In the genomic region with DNA sequence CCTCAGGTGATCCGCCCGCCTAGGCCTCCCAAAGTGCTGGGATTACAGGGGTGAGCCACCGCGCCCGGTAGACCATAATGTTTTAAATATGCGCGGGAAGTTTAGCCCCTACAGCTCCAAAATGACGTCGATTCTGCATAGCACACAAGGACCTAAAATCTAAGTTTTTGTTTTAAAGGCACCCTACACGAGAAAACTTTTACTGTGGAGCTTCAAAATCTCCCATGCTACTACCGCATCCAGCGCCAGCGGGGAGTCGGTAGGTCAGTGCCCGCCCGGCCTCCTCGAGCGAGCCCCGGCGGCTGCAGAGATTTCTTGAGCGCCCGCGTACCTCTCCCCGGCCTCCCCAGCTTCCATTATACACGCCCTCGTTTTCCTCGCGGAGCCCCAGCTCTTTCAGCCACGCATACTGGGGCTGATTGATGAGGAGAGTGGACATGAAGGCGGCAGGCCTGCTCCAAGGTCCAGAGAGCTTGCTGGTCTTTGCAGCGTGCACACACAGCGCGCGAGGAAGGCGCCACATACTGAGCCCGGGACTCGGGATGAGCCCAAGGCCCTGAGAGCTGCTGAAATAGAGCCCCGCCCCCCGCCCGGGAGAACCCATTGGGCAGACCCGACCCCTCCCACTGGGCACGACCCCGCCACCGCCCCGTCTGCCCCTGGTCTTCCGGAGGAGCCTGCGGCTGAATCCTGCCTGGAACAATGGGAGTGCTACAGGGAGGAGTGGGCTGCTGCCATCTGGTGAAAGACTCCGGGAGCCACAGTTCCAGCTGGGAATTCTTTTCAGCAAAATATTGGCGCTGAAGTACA, we compare ENCODE assay signal across 1 cellular context.
TF ChIP-seq lines count a peak whose summit lies in the region.

A gene (minus strand): TSS at position 544 of the 810 bp plus-strand sequence. CDS start 21 bp downstream, at position 523.

TF ChIP-seq in HepG2, 621 proteins besides CTCF, POLR2A, EP300 and RAD21 (continued from another document and continues in another):
- TF ChIP-seq, protein P1, sequence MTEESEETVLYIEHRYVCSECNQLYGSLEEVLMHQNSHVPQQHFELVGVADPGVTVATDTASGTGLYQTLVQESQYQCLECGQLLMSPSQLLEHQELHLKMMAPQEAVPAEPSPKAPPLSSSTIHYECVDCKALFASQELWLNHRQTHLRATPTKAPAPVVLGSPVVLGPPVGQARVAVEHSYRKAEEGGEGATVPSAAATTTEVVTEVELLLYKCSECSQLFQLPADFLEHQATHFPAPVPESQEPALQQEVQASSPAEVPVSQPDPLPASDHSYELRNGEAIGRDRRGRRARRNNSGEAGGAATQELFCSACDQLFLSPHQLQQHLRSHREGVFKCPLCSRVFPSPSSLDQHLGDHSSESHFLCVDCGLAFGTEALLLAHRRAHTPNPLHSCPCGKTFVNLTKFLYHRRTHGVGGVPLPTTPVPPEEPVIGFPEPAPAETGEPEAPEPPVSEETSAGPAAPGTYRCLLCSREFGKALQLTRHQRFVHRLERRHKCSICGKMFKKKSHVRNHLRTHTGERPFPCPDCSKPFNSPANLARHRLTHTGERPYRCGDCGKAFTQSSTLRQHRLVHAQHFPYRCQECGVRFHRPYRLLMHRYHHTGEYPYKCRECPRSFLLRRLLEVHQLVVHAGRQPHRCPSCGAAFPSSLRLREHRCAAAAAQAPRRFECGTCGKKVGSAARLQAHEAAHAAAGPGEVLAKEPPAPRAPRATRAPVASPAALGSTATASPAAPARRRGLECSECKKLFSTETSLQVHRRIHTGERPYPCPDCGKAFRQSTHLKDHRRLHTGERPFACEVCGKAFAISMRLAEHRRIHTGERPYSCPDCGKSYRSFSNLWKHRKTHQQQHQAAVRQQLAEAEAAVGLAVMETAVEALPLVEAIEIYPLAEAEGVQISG (CRISPR knock-in tag; IDR thresholded peaks at IDR 0.05): peak; percentile 97
- TF ChIP-seq ZNF138 (CRISPR knock-in tag; IDR thresholded peaks at IDR 0.05; ENCODE audit: low read depth) (peak; percentile 59; the same call in 1 of the 2 replicates), ZMAT3 (CRISPR knock-in tag; conservative IDR thresholded peaks at IDR 0.05) (no peak; the same call in 1 of the 2 replicates), ZBTB20 (CRISPR knock-in tag; IDR thresholded peaks at IDR 0.05; ENCODE audit: borderline replicate concordance, low read depth) (no peak), GABPA (IDR thresholded peaks at IDR 0.05; ENCODE audit: low read depth, low read length) (peak; percentile 65), GABPA (CRISPR knock-in tag; IDR thresholded peaks at IDR 0.05; ENCODE audit: low read depth) (peak; percentile 91), ARHGAP35 (CRISPR knock-in tag; IDR thresholded peaks at IDR 0.05; ENCODE audit: borderline replicate concordance) (peak; percentile 64; the same call in 1 of the 2 replicates), NR3C1 (CRISPR knock-in tag; IDR thresholded peaks at IDR 0.05) (no peak), ZNF746 (CRISPR knock-in tag; IDR thresholded peaks at IDR 0.05) (peak; percentile 67; the same call in 1 of the 2 replicates), ZMYM2 (CRISPR knock-in tag; IDR thresholded peaks at IDR 0.05) (peak; percentile 81), SOX5 (CRISPR knock-in tag; IDR thresholded peaks at IDR 0.05; ENCODE audit: borderline replicate concordance) (peak; percentile 66), REXO4 (CRISPR knock-in tag; IDR thresholded peaks at IDR 0.05; ENCODE audit: borderline replicate concordance) (no peak), CEBPG (CRISPR knock-in tag; IDR thresholded peaks at IDR 0.05) (peak; percentile 53), ZNF207 (IDR thresholded peaks at IDR 0.05; ENCODE audit: borderline replicate concordance) (no peak), ZFP82 (CRISPR knock-in tag; IDR thresholded peaks at IDR 0.05; ENCODE audit: borderline replicate concordance) (0 out of 2 replicates have a peak, but pooled peaks have one; percentile 6), ZNF274 (CRISPR knock-in tag; IDR thresholded peaks at IDR 0.05) (peak; percentile 58; the same call in 1 of the 2 replicates), ZNF446 (CRISPR knock-in tag; IDR thresholded peaks at IDR 0.05) (0 out of 2 replicates have a peak, but pooled peaks have one; percentile 42), AGO2 (optimal IDR thresholded peaks at IDR 0.05; ENCODE audit: low read depth, low read length) (peak; percentile 24), ZNF670 (CRISPR knock-in tag; IDR thresholded peaks at IDR 0.05; ENCODE audit: borderline replicate concordance) (peak; percentile 42; the same call in 1 of the 2 replicates), FOXC1 (CRISPR knock-in tag; IDR thresholded peaks at IDR 0.05; ENCODE audit: borderline replicate concordance) (0 out of 2 replicates have a peak, but pooled peaks have one; percentile 53), ZBTB38 (CRISPR knock-in tag; IDR thresholded peaks at IDR 0.05) (peak; percentile 62; the same call in 1 of the 2 replicates), SALL1 (CRISPR knock-in tag; IDR thresholded peaks at IDR 0.05) (peak; percentile 70), KDM5B (CRISPR knock-in tag; IDR thresholded peaks at IDR 0.05; ENCODE audit: borderline replicate concordance) (peak; percentile 84; the same call in 1 of the 2 replicates), ZNF607 (CRISPR knock-in tag; IDR thresholded peaks at IDR 0.05; ENCODE audit: borderline replicate concordance) (0 out of 2 replicates have a peak, but pooled peaks have one; percentile 24), JUNB (CRISPR knock-in tag; IDR thresholded peaks at IDR 0.05; ENCODE audit: borderline replicate concordance) (no peak), ZNF264 (CRISPR knock-in tag; IDR thresholded peaks at IDR 0.05) (peak; percentile 67; the same call in 1 of the 2 replicates), ARNT (IDR thresholded peaks at IDR 0.05) (no peak), SIX1 (CRISPR knock-in tag; IDR thresholded peaks at IDR 0.05; ENCODE audit: borderline replicate concordance) (0 out of 2 replicates have a peak, but pooled peaks have one; percentile 43), U2AF1 (optimal IDR thresholded peaks at IDR 0.05; ENCODE audit: low read depth, low read length) (peak; percentile 47), GFI1 (CRISPR knock-in tag; IDR thresholded peaks at IDR 0.05; ENCODE audit: borderline replicate concordance) (peak; percentile 84), ZNF431 (CRISPR knock-in tag; IDR thresholded peaks at IDR 0.05; ENCODE audit: borderline replicate concordance, low read depth) (0 out of 2 replicates have a peak, but pooled peaks have one; percentile 70), ZNF317 (CRISPR knock-in tag; IDR thresholded peaks at IDR 0.05) (peak; percentile 78), KLF11 (CRISPR knock-in tag; IDR thresholded peaks at IDR 0.05) (peak; percentile 92), ZKSCAN1 (IDR thresholded peaks at IDR 0.05; ENCODE audit: low read length) (peak; percentile 50; the same call in 1 of the 2 replicates), ZNF768 (CRISPR knock-in tag; IDR thresholded peaks at IDR 0.05) (peak; percentile 98), HNF4G (IDR thresholded peaks at IDR 0.05; ENCODE audit: borderline replicate concordance, low read depth, low read length) (0 out of 2 replicates have a peak, but pooled peaks have one; percentile 3), HNF4G (CRISPR knock-in tag; IDR thresholded peaks at IDR 0.05; ENCODE audit: borderline replicate concordance, low read depth) (no peak)
- TF ChIP-seq, protein P2, sequence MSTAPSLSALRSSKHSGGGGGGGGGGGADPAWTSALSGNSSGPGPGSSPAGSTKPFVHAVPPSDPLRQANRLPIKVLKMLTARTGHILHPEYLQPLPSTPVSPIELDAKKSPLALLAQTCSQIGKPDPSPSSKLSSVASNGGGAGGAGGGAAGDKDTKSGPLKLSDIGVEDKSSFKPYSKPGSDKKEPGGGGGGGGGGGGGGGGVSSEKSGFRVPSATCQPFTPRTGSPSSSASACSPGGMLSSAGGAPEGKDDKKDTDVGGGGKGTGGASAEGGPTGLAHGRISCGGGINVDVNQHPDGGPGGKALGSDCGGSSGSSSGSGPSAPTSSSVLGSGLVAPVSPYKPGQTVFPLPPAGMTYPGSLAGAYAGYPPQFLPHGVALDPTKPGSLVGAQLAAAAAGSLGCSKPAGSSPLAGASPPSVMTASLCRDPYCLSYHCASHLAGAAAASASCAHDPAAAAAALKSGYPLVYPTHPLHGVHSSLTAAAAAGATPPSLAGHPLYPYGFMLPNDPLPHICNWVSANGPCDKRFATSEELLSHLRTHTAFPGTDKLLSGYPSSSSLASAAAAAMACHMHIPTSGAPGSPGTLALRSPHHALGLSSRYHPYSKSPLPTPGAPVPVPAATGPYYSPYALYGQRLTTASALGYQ (CRISPR knock-in tag; IDR thresholded peaks at IDR 0.05): 0 out of 2 replicates have a peak, but pooled peaks have one; percentile 35
- TF ChIP-seq, protein P3, sequence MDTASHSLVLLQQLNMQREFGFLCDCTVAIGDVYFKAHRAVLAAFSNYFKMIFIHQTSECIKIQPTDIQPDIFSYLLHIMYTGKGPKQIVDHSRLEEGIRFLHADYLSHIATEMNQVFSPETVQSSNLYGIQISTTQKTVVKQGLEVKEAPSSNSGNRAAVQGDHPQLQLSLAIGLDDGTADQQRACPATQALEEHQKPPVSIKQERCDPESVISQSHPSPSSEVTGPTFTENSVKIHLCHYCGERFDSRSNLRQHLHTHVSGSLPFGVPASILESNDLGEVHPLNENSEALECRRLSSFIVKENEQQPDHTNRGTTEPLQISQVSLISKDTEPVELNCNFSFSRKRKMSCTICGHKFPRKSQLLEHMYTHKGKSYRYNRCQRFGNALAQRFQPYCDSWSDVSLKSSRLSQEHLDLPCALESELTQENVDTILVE (CRISPR knock-in tag; IDR thresholded peaks at IDR 0.05): peak; percentile 72; the same call in 1 of the 2 replicates
- TF ChIP-seq, protein P4, sequence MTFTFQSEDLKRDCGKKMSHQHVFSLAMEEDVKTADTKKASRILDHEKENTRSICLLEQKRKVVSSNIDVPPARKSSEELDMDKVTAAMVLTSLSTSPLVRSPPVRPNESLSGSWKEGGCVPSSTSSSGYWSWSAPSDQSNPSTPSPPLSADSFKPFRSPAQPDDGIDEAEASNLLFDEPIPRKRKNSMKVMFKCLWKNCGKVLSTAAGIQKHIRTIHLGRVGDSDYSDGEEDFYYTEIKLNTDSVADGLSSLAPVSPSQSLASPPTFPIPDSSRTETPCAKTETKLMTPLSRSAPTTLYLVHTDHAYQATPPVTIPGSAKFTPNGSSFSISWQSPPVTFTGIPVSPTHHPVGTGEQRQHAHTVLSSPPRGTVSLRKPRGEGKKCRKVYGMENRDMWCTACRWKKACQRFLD (CRISPR knock-in tag; IDR thresholded peaks at IDR 0.05; ENCODE audit: borderline replicate concordance): 0 out of 2 replicates have a peak, but pooled peaks have one; percentile 74
- TF ChIP-seq, protein P5, sequence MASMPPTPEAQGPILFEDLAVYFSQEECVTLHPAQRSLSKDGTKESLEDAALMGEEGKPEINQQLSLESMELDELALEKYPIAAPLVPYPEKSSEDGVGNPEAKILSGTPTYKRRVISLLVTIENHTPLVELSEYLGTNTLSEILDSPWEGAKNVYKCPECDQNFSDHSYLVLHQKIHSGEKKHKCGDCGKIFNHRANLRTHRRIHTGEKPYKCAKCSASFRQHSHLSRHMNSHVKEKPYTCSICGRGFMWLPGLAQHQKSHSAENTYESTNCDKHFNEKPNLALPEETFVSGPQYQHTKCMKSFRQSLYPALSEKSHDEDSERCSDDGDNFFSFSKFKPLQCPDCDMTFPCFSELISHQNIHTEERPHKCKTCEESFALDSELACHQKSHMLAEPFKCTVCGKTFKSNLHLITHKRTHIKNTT (CRISPR knock-in tag; IDR thresholded peaks at IDR 0.05): no peak
- TF ChIP-seq, protein P6, sequence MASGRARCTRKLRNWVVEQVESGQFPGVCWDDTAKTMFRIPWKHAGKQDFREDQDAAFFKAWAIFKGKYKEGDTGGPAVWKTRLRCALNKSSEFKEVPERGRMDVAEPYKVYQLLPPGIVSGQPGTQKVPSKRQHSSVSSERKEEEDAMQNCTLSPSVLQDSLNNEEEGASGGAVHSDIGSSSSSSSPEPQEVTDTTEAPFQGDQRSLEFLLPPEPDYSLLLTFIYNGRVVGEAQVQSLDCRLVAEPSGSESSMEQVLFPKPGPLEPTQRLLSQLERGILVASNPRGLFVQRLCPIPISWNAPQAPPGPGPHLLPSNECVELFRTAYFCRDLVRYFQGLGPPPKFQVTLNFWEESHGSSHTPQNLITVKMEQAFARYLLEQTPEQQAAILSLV (CRISPR knock-in tag; IDR thresholded peaks at IDR 0.05; ENCODE audit: borderline replicate concordance): peak; percentile 76; the same call in 1 of the 2 replicates
- TF ChIP-seq, protein P7, sequence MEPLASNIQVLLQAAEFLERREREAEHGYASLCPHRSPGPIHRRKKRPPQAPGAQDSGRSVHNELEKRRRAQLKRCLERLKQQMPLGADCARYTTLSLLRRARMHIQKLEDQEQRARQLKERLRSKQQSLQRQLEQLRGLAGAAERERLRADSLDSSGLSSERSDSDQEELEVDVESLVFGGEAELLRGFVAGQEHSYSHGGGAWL (CRISPR knock-in tag; IDR thresholded peaks at IDR 0.05): peak; percentile 82; the same call in 1 of the 2 replicates
- TF ChIP-seq, protein P8, sequence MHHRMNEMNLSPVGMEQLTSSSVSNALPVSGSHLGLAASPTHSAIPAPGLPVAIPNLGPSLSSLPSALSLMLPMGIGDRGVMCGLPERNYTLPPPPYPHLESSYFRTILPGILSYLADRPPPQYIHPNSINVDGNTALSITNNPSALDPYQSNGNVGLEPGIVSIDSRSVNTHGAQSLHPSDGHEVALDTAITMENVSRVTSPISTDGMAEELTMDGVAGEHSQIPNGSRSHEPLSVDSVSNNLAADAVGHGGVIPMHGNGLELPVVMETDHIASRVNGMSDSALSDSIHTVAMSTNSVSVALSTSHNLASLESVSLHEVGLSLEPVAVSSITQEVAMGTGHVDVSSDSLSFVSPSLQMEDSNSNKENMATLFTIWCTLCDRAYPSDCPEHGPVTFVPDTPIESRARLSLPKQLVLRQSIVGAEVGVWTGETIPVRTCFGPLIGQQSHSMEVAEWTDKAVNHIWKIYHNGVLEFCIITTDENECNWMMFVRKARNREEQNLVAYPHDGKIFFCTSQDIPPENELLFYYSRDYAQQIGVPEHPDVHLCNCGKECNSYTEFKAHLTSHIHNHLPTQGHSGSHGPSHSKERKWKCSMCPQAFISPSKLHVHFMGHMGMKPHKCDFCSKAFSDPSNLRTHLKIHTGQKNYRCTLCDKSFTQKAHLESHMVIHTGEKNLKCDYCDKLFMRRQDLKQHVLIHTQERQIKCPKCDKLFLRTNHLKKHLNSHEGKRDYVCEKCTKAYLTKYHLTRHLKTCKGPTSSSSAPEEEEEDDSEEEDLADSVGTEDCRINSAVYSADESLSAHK (CRISPR knock-in tag; IDR thresholded peaks at IDR 0.05; ENCODE audit: borderline replicate concordance): no peak
- TF ChIP-seq, protein P9, sequence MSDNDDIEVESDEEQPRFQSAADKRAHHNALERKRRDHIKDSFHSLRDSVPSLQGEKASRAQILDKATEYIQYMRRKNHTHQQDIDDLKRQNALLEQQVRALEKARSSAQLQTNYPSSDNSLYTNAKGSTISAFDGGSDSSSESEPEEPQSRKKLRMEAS (IDR thresholded peaks at IDR 0.05): peak; percentile 93
- TF ChIP-seq, protein P10, sequence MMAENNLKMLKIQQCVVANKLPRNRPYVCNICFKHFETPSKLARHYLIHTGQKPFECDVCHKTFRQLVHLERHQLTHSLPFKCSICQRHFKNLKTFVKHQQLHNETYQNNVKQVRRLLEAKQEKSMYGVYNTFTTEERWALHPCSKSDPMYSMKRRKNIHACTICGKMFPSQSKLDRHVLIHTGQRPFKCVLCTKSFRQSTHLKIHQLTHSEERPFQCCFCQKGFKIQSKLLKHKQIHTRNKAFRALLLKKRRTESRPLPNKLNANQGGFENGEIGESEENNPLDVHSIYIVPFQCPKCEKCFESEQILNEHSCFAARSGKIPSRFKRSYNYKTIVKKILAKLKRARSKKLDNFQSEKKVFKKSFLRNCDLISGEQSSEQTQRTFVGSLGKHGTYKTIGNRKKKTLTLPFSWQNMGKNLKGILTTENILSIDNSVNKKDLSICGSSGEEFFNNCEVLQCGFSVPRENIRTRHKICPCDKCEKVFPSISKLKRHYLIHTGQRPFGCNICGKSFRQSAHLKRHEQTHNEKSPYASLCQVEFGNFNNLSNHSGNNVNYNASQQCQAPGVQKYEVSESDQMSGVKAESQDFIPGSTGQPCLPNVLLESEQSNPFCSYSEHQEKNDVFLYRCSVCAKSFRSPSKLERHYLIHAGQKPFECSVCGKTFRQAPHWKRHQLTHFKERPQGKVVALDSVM (CRISPR knock-in tag; IDR thresholded peaks at IDR 0.05): peak; percentile 45
